1 cellular context compared by ENCODE assay signal in the genomic region with DNA sequence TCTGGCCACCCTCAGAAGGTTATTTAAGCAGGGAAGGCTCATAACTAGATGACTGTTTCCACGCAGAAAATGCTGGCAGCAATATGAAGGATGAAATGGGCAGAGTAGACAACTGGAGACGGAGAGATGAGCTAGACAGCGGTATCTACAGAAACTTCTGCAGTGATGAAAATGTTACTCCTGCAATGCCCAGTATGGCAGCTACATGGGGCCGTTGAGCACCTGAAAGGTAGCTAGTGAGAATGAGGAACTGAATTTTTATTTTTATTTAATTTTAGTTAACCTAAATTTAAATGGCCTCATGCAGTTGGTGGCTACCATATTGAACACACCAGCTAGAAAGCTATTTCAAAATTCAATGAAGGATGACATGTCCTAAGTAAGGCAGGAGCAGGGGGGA.
TF ChIP-seq lines count a peak whose summit lies in the region.

No MANE protein-coding gene starts in this region.

TF ChIP-seq in IMR-90, 13 proteins besides CTCF, POLR2A, EP300 and RAD21:
- TF ChIP-seq CHD1 (IDR thresholded peaks at IDR 0.05; ENCODE audit: low read depth, low read length) (no peak), FOS (IDR thresholded peaks at IDR 0.05; ENCODE audit: low read depth, low read length) (no peak), RFX5 (IDR thresholded peaks at IDR 0.05; ENCODE audit: low read depth, low read length) (no peak), MAFK (IDR thresholded peaks at IDR 0.05; ENCODE audit: low read depth, low read length) (no peak), SMC3 (IDR thresholded peaks at IDR 0.05; ENCODE audit: low read depth, low read length) (no peak), RCOR1 (IDR thresholded peaks at IDR 0.05; ENCODE audit: insufficient replicate concordance, low read length) (no peak), BHLHE40 (IDR thresholded peaks at IDR 0.05; ENCODE audit: low read depth, low read length) (no peak), CEBPB (IDR thresholded peaks at IDR 0.05; ENCODE audit: low read depth, low read length) (no peak), MXI1 (IDR thresholded peaks at IDR 0.05; ENCODE audit: borderline replicate concordance, low read depth, low read length) (no peak), MAZ (IDR thresholded peaks at IDR 0.05; ENCODE audit: borderline replicate concordance, low read depth, low read length) (no peak), NFE2L2 (IDR thresholded peaks at IDR 0.05; ENCODE audit: low read depth, low read length) (no peak)
- TF ChIP-seq, protein P1, sequence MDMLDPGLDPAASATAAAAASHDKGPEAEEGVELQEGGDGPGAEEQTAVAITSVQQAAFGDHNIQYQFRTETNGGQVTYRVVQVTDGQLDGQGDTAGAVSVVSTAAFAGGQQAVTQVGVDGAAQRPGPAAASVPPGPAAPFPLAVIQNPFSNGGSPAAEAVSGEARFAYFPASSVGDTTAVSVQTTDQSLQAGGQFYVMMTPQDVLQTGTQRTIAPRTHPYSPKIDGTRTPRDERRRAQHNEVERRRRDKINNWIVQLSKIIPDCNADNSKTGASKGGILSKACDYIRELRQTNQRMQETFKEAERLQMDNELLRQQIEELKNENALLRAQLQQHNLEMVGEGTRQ (IDR thresholded peaks at IDR 0.05; ENCODE audit: low read depth, low read length): no peak
- TF ChIP-seq, protein P2, sequence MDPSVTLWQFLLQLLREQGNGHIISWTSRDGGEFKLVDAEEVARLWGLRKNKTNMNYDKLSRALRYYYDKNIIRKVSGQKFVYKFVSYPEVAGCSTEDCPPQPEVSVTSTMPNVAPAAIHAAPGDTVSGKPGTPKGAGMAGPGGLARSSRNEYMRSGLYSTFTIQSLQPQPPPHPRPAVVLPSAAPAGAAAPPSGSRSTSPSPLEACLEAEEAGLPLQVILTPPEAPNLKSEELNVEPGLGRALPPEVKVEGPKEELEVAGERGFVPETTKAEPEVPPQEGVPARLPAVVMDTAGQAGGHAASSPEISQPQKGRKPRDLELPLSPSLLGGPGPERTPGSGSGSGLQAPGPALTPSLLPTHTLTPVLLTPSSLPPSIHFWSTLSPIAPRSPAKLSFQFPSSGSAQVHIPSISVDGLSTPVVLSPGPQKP (IDR thresholded peaks at IDR 0.05; ENCODE audit: borderline replicate concordance, low read depth, low read length): no peak
